ENCODE assay signal across 17 cellular contexts in genomic region chr19:54485846-54486245, GRCh38. TPM values are rescaled to one million over a fixed set of nuclear protein-coding genes. Genes with fewer than 3 reads are reported as not detected.
DNase-seq lines count a peak whose midpoint lies in the region; ATAC-seq and TF ChIP-seq lines count a peak whose summit lies in the region.
"Had no signal": no experiment of that assay in that cellular context is flagged by ENCODE, and none has a peak within 500 bp of the region (broad histone marks: within the 10 kb centered on the region; RNA-seq: fewer than 3 reads in every experiment).

No MANE protein-coding gene starts in this region.

- ATAC-seq in GM18907 (IDR thresholded peaks at IDR 0.05; ENCODE audit: unreplicated experiment): no peak
- no peak for ATAC-seq in GM19463 (IDR thresholded peaks at IDR 0.05; ENCODE audit: unreplicated experiment)

- no peak overlapping the region for H3K9ac ChIP-seq in BLaER1 treated with 17β-estradiol and CSF1 and Interleukin-3, amounts not matched to agents 10 nM and 100 nM
- H3K9ac ChIP-seq: SK-N-SH had no signal

- H3K4me2 ChIP-seq in BLaER1 treated with 17β-estradiol and CSF1 and Interleukin-3, amounts not matched to agents 10 nM and 100 nM: peak overlapping the region in 9 of 11 experiments; percentile 2 to 42 (median 17); a peak in 11 of 22 replicates
- H3K4me2 ChIP-seq in osteoblast (ENCODE audit: insufficient read depth, low read length): no peak overlapping the region
- H3K4me2 ChIP-seq: SK-N-SH had no signal

- no peak overlapping the region for H3K4me3 ChIP-seq in BLaER1 treated with 17β-estradiol and CSF1 and Interleukin-3, amounts not matched to agents 10 nM and 100 nM
- H3K4me3 ChIP-seq in cardiac fibroblast (replicated peaks in 1 of 2; ENCODE audit: low read depth in 2 of 2, low read length in 2 of 2) (no peak overlapping the region), osteoblast (ENCODE audit: insufficient read depth, low read length) (no peak overlapping the region)

- H3K27ac ChIP-seq in BLaER1 treated with 17β-estradiol and CSF1 and Interleukin-3, amounts not matched to agents 10 nM and 100 nM: no peak overlapping the region
- no peak overlapping the region for H3K27ac ChIP-seq in osteoblast (ENCODE audit: low read depth, low read length)

- no peaks in the 10 kb centered on the region for H4K20me1 ChIP-seq in BLaER1 treated with 17β-estradiol and CSF1 and Interleukin-3, amounts not matched to agents 10 nM and 100 nM
- no peaks in the 10 kb centered on the region for H4K20me1 ChIP-seq in osteoblast (ENCODE audit: insufficient read depth, low read length)

- H3K36me3 ChIP-seq in BLaER1 treated with 17β-estradiol and CSF1 and Interleukin-3, amounts not matched to agents 10 nM and 100 nM: no peaks in the 10 kb centered on the region
- H3K36me3 ChIP-seq in osteoblast (ENCODE audit: insufficient read depth, low read length): no peaks in the 10 kb centered on the region

- H3K9me3 ChIP-seq in BLaER1 treated with 17β-estradiol and CSF1 and Interleukin-3, amounts not matched to agents 10 nM and 100 nM (replicated peaks in 1 of 11): no peaks in the 10 kb centered on the region
- H3K9me3 ChIP-seq in osteoblast (ENCODE audit: low read depth, low read length): no peaks in the 10 kb centered on the region
- H3K9me3 ChIP-seq: SK-N-SH had no signal

- H2AFZ ChIP-seq in osteoblast (ENCODE audit: low read length): no peak overlapping the region

- peak; percentile 42 for DNase-seq in LHCN-M2 (ENCODE audit: low read depth)
- peak; percentile 2 to 22 for DNase-seq in cardiac fibroblast (ENCODE audit: low read depth in 2 of 2)
- DNase-seq in osteoblast (ENCODE audit: insufficient read length, low spot score, missing footprints): peak; percentile 5
- no peak for DNase-seq in middle frontal gyrus (ENCODE audit: extremely low spot score, low spot score)
- DNase-seq: Calu3; CD4-positive, alpha-beta T cell; DMS79; GOT3; NCI-H1436 treated with DMSO at 0.1 percent for 48 hours; NCI-H510A treated with DMSO at 0.1 percent for 48 hours; NCI-H82; Right ventricle myocardium superior; SK-N-SH had no signal

- peaks cover 0 to 75% (median 0%) of the 10 kb centered on the region in 11 experiments; a peak in 6 of 22 replicates for H3K27me3 ChIP-seq in BLaER1 treated with 17β-estradiol and CSF1 and Interleukin-3, amounts not matched to agents 10 nM and 100 nM
- no peaks in the 10 kb centered on the region for H3K27me3 ChIP-seq in osteoblast (ENCODE audit: insufficient read depth, low read length)

- TF ChIP-seq CTCF in cardiac fibroblast (IDR thresholded peaks at IDR 0.05; ENCODE audit: low read depth, low read length): no peak
- TF ChIP-seq CTCF in osteoblast (IDR thresholded peaks at IDR 0.05; ENCODE audit: extremely low read depth, low read depth, low read length): no peak

- H3K4me1 ChIP-seq in BLaER1 treated with 17β-estradiol and CSF1 and Interleukin-3, amounts not matched to agents 10 nM and 100 nM: peaks cover 29 to 47% (median 41%) of the 10 kb centered on the region in 10 experiments
- no peaks in the 10 kb centered on the region for H3K4me1 ChIP-seq in osteoblast (ENCODE audit: insufficient read depth, low read length)

- no peaks in the 10 kb centered on the region for H3K79me2 ChIP-seq in osteoblast (ENCODE audit: insufficient read depth, low read length)

RNA-seq across cellular contexts. Expression of gene CDC42EP5, which starts 12.8 kb away (rescaled TPM):
- 9.2 and 9.5 TPM in 2 replicates for total RNA-seq in LHCN-M2 (2014; rRNA removed)
- polyA plus RNA-seq in LHCN-M2 (2012): 6.1 TPM
- 18.8 and 20.3 TPM in 2 replicates for total RNA-seq in osteoblast
- total RNA-seq: CD4-positive, alpha-beta T cell had no signal

RNA-seq across cellular contexts. Expression of gene LAIR2, which starts 16.8 kb away (rescaled TPM):
- not detected in 2 replicates for total RNA-seq in LHCN-M2 (2014; rRNA removed)
- not detected for polyA plus RNA-seq in LHCN-M2 (2012)
- not detected in 2 replicates for total RNA-seq in osteoblast
- total RNA-seq: Calu3, G401, Right ventricle myocardium superior had no signal
- polyA plus RNA-seq: SK-N-SH had no signal

RNA-seq across cellular contexts. Expression of gene LENG9, which starts 22.3 kb away (rescaled TPM):
- total RNA-seq in LHCN-M2 (2014; rRNA removed) (3.8 and 8.2 TPM in 2 replicates), osteoblast (14.4 and 21.4 TPM in 2 replicates)
- polyA plus RNA-seq in LHCN-M2 (2012): 2.4 TPM

RNA-seq across cellular contexts. Expression of gene LENG8, which starts 36.8 kb away (rescaled TPM):
- 35.4 and 36.7 TPM in 2 replicates for total RNA-seq in LHCN-M2 (2014; rRNA removed)
- polyA plus RNA-seq in LHCN-M2 (2012): 20.8 TPM
- total RNA-seq in osteoblast: 40.7 and 42.3 TPM in 2 replicates
